27 cellular contexts compared by ENCODE assay signal in genomic region chr4:36523182-36523581, GRCh38.
"Had no signal": no experiment of that assay in that cellular context is flagged by ENCODE, and none has a peak within 500 bp of the region (broad histone marks: within the 10 kb centered on the region; RNA-seq: fewer than 3 reads in every experiment).

No MANE protein-coding gene starts in this region.

- H3K4me3 Mint-ChIP-seq: memory B cell; mesothelial cell of epicardium; naive B cell; natural killer cell treated with Interleukin-12 subunit alpha and Interleukin-12 subunit beta and Interleukin-15 and Interleukin-18, amount 100 ng/mL, for 72 hours; neural crest cell; stimulated activated naive CD8-positive, alpha-beta T cell treated with anti-CD3 and anti-CD28 coated beads, Interleukin-15, amount 100 ng/mL, for 72 hours had no signal

- H3K36me3 Mint-ChIP-seq: memory B cell, mesothelial cell of epicardium had no signal

- H3K4me1 Mint-ChIP-seq: memory B cell; mesothelial cell of epicardium; naive B cell; neural crest cell; stimulated activated naive CD8-positive, alpha-beta T cell treated with anti-CD3 and anti-CD28 coated beads, Interleukin-15, amount 100 ng/mL, for 72 hours had no signal

- H3K36me3 ChIP-seq: lower lobe of right lung, prostate gland, right atrium auricular region, suprapubic skin, transverse colon, upper lobe of right lung, uterus had no signal

- H3K9me3 ChIP-seq: prostate gland, suprapubic skin, uterus had no signal

- ATAC-seq: left colon; left ventricle myocardium superior; lower lobe of right lung; mucosa of descending colon; natural killer cell treated with Interleukin-12 subunit alpha and Interleukin-12 subunit beta and Interleukin-15 and Interleukin-18, amount 100 ng/mL, for 72 hours; sciatic nerve; stimulated activated naive CD8-positive, alpha-beta T cell treated with anti-CD3 and anti-CD28 coated beads, Interleukin-15, amount 100 ng/mL, for 72 hours; upper lobe of right lung had no signal

- H3K27ac ChIP-seq: dorsolateral prefrontal cortex, lower lobe of right lung, prostate gland, right atrium auricular region, suprapubic skin, transverse colon, upper lobe of right lung, uterus had no signal

- H3K4me3 ChIP-seq: dorsolateral prefrontal cortex, lower lobe of right lung, mucosa of descending colon, prostate gland, right atrium auricular region, smooth muscle cell, suprapubic skin, transverse colon, upper lobe of right lung, uterus had no signal

- H3K27me3 ChIP-seq: dorsolateral prefrontal cortex, right atrium auricular region, suprapubic skin, transverse colon, upper lobe of right lung, uterus had no signal

- DNase-seq: dorsolateral prefrontal cortex; effector CD4-positive, alpha-beta T cell; hypothalamus; left colon; left ventricle myocardium superior; lower lobe of right lung; mucosa of descending colon; naive B cell; nucleus accumbens; stimulated activated CD4-positive, alpha-beta T cell treated with anti-CD3 and anti-CD28 coated beads, Interleukin-12 subunit alpha, Interleukin-12 subunit beta, amount 100 ng/mL, for 4 hours; stimulated activated CD4-positive, alpha-beta T cell treated with anti-CD3 and anti-CD28 coated beads, Interleukin-1b, Interleukin-23, amount 100 ng/mL, for 48 hours; stimulated activated CD4-positive, alpha-beta T cell treated with anti-CD3 and anti-CD28 coated beads, Interleukin-4, amount 100 ng/mL, for 1 hour; stimulated activated CD8-positive, alpha-beta memory T cell treated with anti-CD3 and anti-CD28 coated beads, Interleukin-4, amount 100 ng/mL, for 48 hours; stimulated activated naive CD4-positive, alpha-beta T cell; stimulated activated naive CD8-positive, alpha-beta T cell treated with anti-CD3 and anti-CD28 coated beads, Interleukin-15, amount 100 ng/mL, for 72 hours; transverse colon; upper lobe of right lung; uterus had no signal

- H3K4me2 ChIP-seq: smooth muscle cell had no signal

- H3K27ac Mint-ChIP-seq: memory B cell; mesothelial cell of epicardium; naive B cell; natural killer cell treated with Interleukin-12 subunit alpha and Interleukin-12 subunit beta and Interleukin-15 and Interleukin-18, amount 100 ng/mL, for 72 hours; stimulated activated naive CD8-positive, alpha-beta T cell treated with anti-CD3 and anti-CD28 coated beads, Interleukin-15, amount 100 ng/mL, for 72 hours had no signal

- H3K4me1 ChIP-seq: lower lobe of right lung, prostate gland, right atrium auricular region, suprapubic skin, transverse colon, upper lobe of right lung, uterus had no signal

- H3K27me3 Mint-ChIP-seq: memory B cell; naive B cell; natural killer cell treated with Interleukin-12 subunit alpha and Interleukin-12 subunit beta and Interleukin-15 and Interleukin-18, amount 100 ng/mL, for 72 hours; stimulated activated naive CD8-positive, alpha-beta T cell treated with anti-CD3 and anti-CD28 coated beads, Interleukin-15, amount 100 ng/mL, for 72 hours had no signal
